In genomic region chr3:108131795-108132134, GRCh38 we compare ENCODE assay signal across 1 cellular context.
TF ChIP-seq lines count a peak whose summit lies in the region.

No MANE protein-coding gene starts in this region.

TF ChIP-seq in HCT116, 20 proteins besides CTCF, POLR2A, EP300 and RAD21 (continued from another document):
- no peak for TF ChIP-seq ELF1 (IDR thresholded peaks at IDR 0.05; ENCODE audit: borderline replicate concordance, low read depth)
- TF ChIP-seq MAX (IDR thresholded peaks at IDR 0.05): no peak; the same call in 1 of the 2 replicates
- no peak for TF ChIP-seq SRF (IDR thresholded peaks at IDR 0.05; ENCODE audit: low read depth)
